ENCODE assay signal across 8 cellular contexts in genomic region chr4:82431026-82431745, GRCh38. TPM values are rescaled to one million over a fixed set of nuclear protein-coding genes. Genes with fewer than 3 reads are reported as not detected.
A peak's percentile ranks its signal among the peaks of the same experiment; 100 is the strongest.
DNase-seq lines count a peak whose midpoint lies in the region; ATAC-seq and TF ChIP-seq lines count a peak whose summit lies in the region.

No MANE protein-coding gene starts in this region.

- intact Hi-C loops in lower lobe of right lung (cut with DNase I) = no loop called here

- peak overlapping the region; percentile 98 for H3K27ac ChIP-seq in lower lobe of right lung

- no peaks in the 10 kb centered on the region for H3K9me3 ChIP-seq in T-helper 17 cell (ENCODE audit: control insufficient read depth, low read length, poor library complexity, severe bottlenecking)
- H3K9me3 ChIP-seq in lower lobe of right lung = no peaks in the 10 kb centered on the region

- no peaks in the 10 kb centered on the region for H3K27me3 ChIP-seq in lower lobe of right lung (ENCODE audit: low read depth)

- H3K27me3 Mint-ChIP-seq in T-helper 17 cell = no peaks in the 10 kb centered on the region
- H3K27me3 Mint-ChIP-seq in chondrocyte (ENCODE audit: low read depth) = no peaks in the 10 kb centered on the region

- peak overlapping the region; percentile 95 for H3K4me3 ChIP-seq in lower lobe of right lung

- H3K4me1 Mint-ChIP-seq in T-helper 17 cell = peaks cover 41% of the 10 kb centered on the region
- peaks cover 47% of the 10 kb centered on the region for H3K4me1 Mint-ChIP-seq in chondrocyte (ENCODE audit: low read depth)

- H3K36me3 Mint-ChIP-seq in T-helper 17 cell (ENCODE audit: low read depth) (peaks cover 6% of the 10 kb centered on the region), chondrocyte (ENCODE audit: low read depth) (peaks cover 25% of the 10 kb centered on the region)

- H3K9me3 Mint-ChIP-seq in chondrocyte (ENCODE audit: low read depth) = no peaks in the 10 kb centered on the region

- H3K27ac Mint-ChIP-seq in T-helper 17 cell (peak overlapping the region; percentile 97), chondrocyte (ENCODE audit: unreplicated experiment) (peak overlapping the region; percentile 97)

- TF ChIP-seq CTCF in chondrocyte (IDR thresholded peaks at IDR 0.05) = no peak
- no peak for TF ChIP-seq CTCF in lower lobe of right lung (IDR thresholded peaks at IDR 0.05)

- peaks cover 19% of the 10 kb centered on the region for H3K36me3 ChIP-seq in lower lobe of right lung

- H3K4me1 ChIP-seq in lower lobe of right lung = peaks cover 34% of the 10 kb centered on the region

- DNase-seq in DMS153 treated with DMSO at 0.1 percent for 48 hours (lab: John Stamatoyannopoulos, UW; ENCODE audit: unreplicated experiment) = peak; percentile 52
- DNase-seq in T-helper 17 cell = peak; percentile 19 to 25 (median 21)
- DNase-seq in chondrocyte (ENCODE audit: low spot score) = no peak
- DNase-seq in lower lobe of right lung = peak; percentile 65
- DNase-seq in stimulated activated naive CD4-positive, alpha-beta T cell (lab: John Stamatoyannopoulos, UW) = peak; percentile 25 to 72 (median 60)
- no peak for DNase-seq in NCI-H2107 (lab: John Stamatoyannopoulos, UW)

- H3K4me3 Mint-ChIP-seq in T-helper 17 cell (peak overlapping the region; percentile 98), chondrocyte (ENCODE audit: unreplicated experiment) (peak overlapping the region; percentile 99)

- peak; percentile 1 for ATAC-seq in HG02763 (IDR thresholded peaks at IDR 0.05; ENCODE audit: unreplicated experiment)
- no peak for ATAC-seq in T-helper 17 cell
- peak in 1 of 2 donors; percentile 17 for ATAC-seq in lower lobe of right lung
- ATAC-seq in GM18868 (IDR thresholded peaks at IDR 0.05; ENCODE audit: unreplicated experiment) = no peak

RNA-seq across cellular contexts. Expression of gene ENOPH1, which starts 0.8 kb away (rescaled TPM):
- total RNA-seq in T-helper 17 cell (10 to 100 TPM; 18.3 to 22.4 TPM), chondrocyte (32.2 to 33.6 TPM (median 33.1 TPM) in 3 replicates), lower lobe of right lung (23.7 TPM)

RNA-seq across cellular contexts. Expression of gene HNRNPDL, which starts 0.9 kb away (rescaled TPM):
- total RNA-seq in T-helper 17 cell = 100 to 1,000 TPM; 339 to 360 TPM
- 206 to 325 TPM (median 211 TPM) in 3 replicates for total RNA-seq in chondrocyte
- 140 TPM for total RNA-seq in lower lobe of right lung

RNA-seq across cellular contexts. Expression of gene HNRNPD, which starts 57.4 kb away (rescaled TPM):
- 100 to 1,000 TPM; 212 to 226 TPM for total RNA-seq in T-helper 17 cell
- total RNA-seq in chondrocyte = 124 to 177 TPM (median 127 TPM) in 3 replicates
- total RNA-seq in lower lobe of right lung = 146 TPM

Comparison
In these comparisons a context has a peak if more than half of its experiments do, and no peak if none do; other contexts are left out.
1. DNase-seq: peak in DMS153 treated with DMSO at 0.1 percent for 48 hours (single experiment), T-helper 17 cell (3 of 3), lower lobe of right lung (single experiment) and stimulated activated naive CD4-positive, alpha-beta T cell (6 of 6); none in chondrocyte (single experiment) and NCI-H2107 (single experiment).